Comparison of ENCODE assay signal across 1 cellular context in genomic region chr7:25559581-25560367, GRCh38.
A peak's percentile ranks its signal among the peaks of the same experiment; 100 is the strongest.
TF ChIP-seq lines count a peak whose summit lies in the region.

No MANE protein-coding gene starts in this region.

TF ChIP-seq in HepG2, 621 proteins besides CTCF, POLR2A, EP300 and RAD21 (continued from another document):
- TF ChIP-seq MNT (IDR thresholded peaks at IDR 0.05): peak; percentile 92
